ENCODE assay signal across 27 cellular contexts in genomic region chr22:48287031-48287430, GRCh38.
"Had no signal": no experiment of that assay in that cellular context is flagged by ENCODE, and none has a peak within 500 bp of the region (broad histone marks: within the 10 kb centered on the region; RNA-seq: fewer than 3 reads in every experiment).

No MANE protein-coding gene starts in this region.

- H3K9me3 ChIP-seq: left lung, lower lobe of right lung, mucosa of descending colon had no signal

- H3K4me1 Mint-ChIP-seq: immature natural killer cell, mesothelial cell of epicardium, naive B cell had no signal

- FAIRE-seq: colon, endometrium, frontal cortex, kidney had no signal

- ATAC-seq: foreskin keratinocyte, gastroesophageal sphincter, heart left ventricle, left colon, left lung, left ventricle myocardium superior, lower lobe of right lung, mucosa of descending colon had no signal

- H3K27ac Mint-ChIP-seq: immature natural killer cell, mesothelial cell of epicardium, naive B cell had no signal

- H3K9me3 Mint-ChIP-seq: mesothelial cell of epicardium had no signal

- H3K36me3 Mint-ChIP-seq: mesothelial cell of epicardium had no signal

- H3K27me3 ChIP-seq: dorsolateral prefrontal cortex, foreskin keratinocyte had no signal

- H3K4me1 ChIP-seq: esophagus muscularis mucosa, foreskin keratinocyte, gastroesophageal sphincter, heart left ventricle, left lung, lower lobe of right lung had no signal

- H3K4me2 ChIP-seq: hepatocyte had no signal

- H3K4me3 ChIP-seq: coronary artery, dorsolateral prefrontal cortex, esophagus muscularis mucosa, gastroesophageal sphincter, heart left ventricle, hepatocyte, left lung, lower lobe of right lung, mucosa of descending colon had no signal

- H3K36me3 ChIP-seq: esophagus muscularis mucosa, gastroesophageal sphincter, heart left ventricle, left lung, lower lobe of right lung had no signal

- DNase-seq: dermis blood vessel endothelial cell; effector CD4-positive, alpha-beta T cell; effector memory CD4-positive, alpha-beta T cell; erythroblast; foreskin keratinocyte; heart left ventricle; immature natural killer cell; islet precursor cell; kidney; kidney glomerular epithelial cell; left colon; left lung; left ventricle myocardium superior; lower lobe of right lung; mesenchymal stem cell; mucosa of descending colon; naive B cell had no signal

- H3K4me3 Mint-ChIP-seq: immature natural killer cell, mesothelial cell of epicardium, naive B cell had no signal

- H3K27ac ChIP-seq: coronary artery, dorsolateral prefrontal cortex, epithelial cell of prostate, esophagus muscularis mucosa, foreskin keratinocyte, gastroesophageal sphincter, heart left ventricle, hepatocyte, left lung, lower lobe of right lung had no signal
